ENCODE assay signal across 17 cellular contexts in genomic region chr11:90449643-90450042, GRCh38.
DNase-seq lines count a peak whose midpoint lies in the region; ATAC-seq and TF ChIP-seq lines count a peak whose summit lies in the region.
"Had no signal": no experiment of that assay in that cellular context is flagged by ENCODE, and none has a peak within 500 bp of the region (broad histone marks: within the 10 kb centered on the region; RNA-seq: fewer than 3 reads in every experiment).

No MANE protein-coding gene starts in this region.

- peaks cover 3% of the 10 kb centered on the region for H3K9me3 Mint-ChIP-seq in nephron
- H3K9me3 Mint-ChIP-seq in activated T-cell treated with anti-CD3 and anti-CD28 coated beads, Interleukin-2, amount 50 U/mL, for 72 hours: no peaks in the 10 kb centered on the region
- H3K9me3 Mint-ChIP-seq: CD4-positive, alpha-beta T cell had no signal

- H3K36me3 Mint-ChIP-seq in nephron (ENCODE audit: low read depth): no peaks in the 10 kb centered on the region
- no peaks in the 10 kb centered on the region for H3K36me3 Mint-ChIP-seq in activated T-cell treated with anti-CD3 and anti-CD28 coated beads, Interleukin-2, amount 50 U/mL, for 72 hours (ENCODE audit: insufficient read depth in 2 of 2)

- TF ChIP-seq RAD21 in SK-N-SH (IDR thresholded peaks at IDR 0.05; ENCODE audit: low read length): no peak

- CTCF ChIA-PET in SK-N-SH (lab: Yijun Ruan, JAX): no interaction called here

- H3K36me3 ChIP-seq in SK-N-SH (replicated peaks in 1 of 2; ENCODE audit: control insufficient read depth in 1 of 2, insufficient read depth in 2 of 2, low read length in 1 of 2): no peaks in the 10 kb centered on the region
- H3K36me3 ChIP-seq: HAP-1 had no signal

- H4K20me1 ChIP-seq in SK-N-SH (ENCODE audit: insufficient read depth): no peaks in the 10 kb centered on the region

- H2AFZ ChIP-seq in SK-N-SH (ENCODE audit: low read depth): no peak overlapping the region
- H2AFZ ChIP-seq: GM23248 had no signal

- peak in 1 of 2 experiments; percentile 76; a peak in 2 of 4 replicates for TF ChIP-seq EP300 in SK-N-SH (IDR thresholded peaks at IDR 0.05; ENCODE audit: borderline replicate concordance in 1 of 2, low read depth in 1 of 2, low read length in 1 of 2)

- 24% methylated on average over 2 of the region's 2 CpGs for WGBS in SK-N-SH (ENCODE audit: low lambda C conversion rate)

- no peaks in the 10 kb centered on the region for H3K9me2 ChIP-seq in SK-N-SH

- H3K27me3 ChIP-seq in SK-N-SH (ENCODE audit: insufficient read depth): no peaks in the 10 kb centered on the region

- H3K9ac ChIP-seq in SK-N-SH: no peak overlapping the region
- H3K9ac ChIP-seq: GM23248 had no signal

- no peak overlapping the region for H3K4me2 ChIP-seq in SK-N-SH

- no peaks in the 10 kb centered on the region for H3K79me2 ChIP-seq in SK-N-SH (ENCODE audit: insufficient read depth)

- H3F3A ChIP-seq in SK-N-SH (replicated peaks; ENCODE audit: insufficient read depth): no peaks in the 10 kb centered on the region

- ATAC-seq in activated T-cell treated with anti-CD3 and anti-CD28 coated beads, Interleukin-2, amount 50 U/mL, for 72 hours (replicated peaks in 1 of 2): no peak

- H3K4me3 Mint-ChIP-seq in nephron: peak overlapping the region in 1 of 3 experiments; percentile 11
- no peak overlapping the region for H3K4me3 Mint-ChIP-seq in activated T-cell treated with anti-CD3 and anti-CD28 coated beads, Interleukin-2, amount 50 U/mL, for 72 hours
- H3K4me3 Mint-ChIP-seq: CD4-positive, alpha-beta T cell had no signal

- DNase-seq in NCI-H82 (lab: John Stamatoyannopoulos, UW): peak; percentile 11
- no peak for DNase-seq in NCI-H82 treated with DMSO at 0.1 percent for 48 hours (lab: John Stamatoyannopoulos, UW; ENCODE audit: unreplicated experiment)
- peak; percentile 11 for DNase-seq in SK-N-SH
- no peak for DNase-seq in NCI-H526 (lab: John Stamatoyannopoulos, UW)
- no peak for DNase-seq in activated T-cell treated with anti-CD3 and anti-CD28 coated beads, Interleukin-2, amount 50 U/mL, for 72 hours
- DNase-seq in AML-193 (lab: John Stamatoyannopoulos, UW): no peak
- DNase-seq: 8988T; CD4-positive, alpha-beta T cell; DMS153; DMS79; GDM1; GM23248; IMR-90 had no signal

- TF ChIP-seq CTCF in SK-N-SH (IDR thresholded peaks at IDR 0.05) (no peak), nephron (IDR thresholded peaks at IDR 0.05; ENCODE audit: unreplicated experiment in 3 of 3) (no peak)

- peak overlapping the region; percentile 48 to 91 (median 66) for H3K27ac Mint-ChIP-seq in nephron
- H3K27ac Mint-ChIP-seq in activated T-cell treated with anti-CD3 and anti-CD28 coated beads, Interleukin-2, amount 50 U/mL, for 72 hours: no peak overlapping the region
- H3K27ac Mint-ChIP-seq: CD4-positive, alpha-beta T cell had no signal

- H3K4me1 Mint-ChIP-seq in nephron: peaks cover 38% of the 10 kb centered on the region
- H3K4me1 Mint-ChIP-seq in activated T-cell treated with anti-CD3 and anti-CD28 coated beads, Interleukin-2, amount 50 U/mL, for 72 hours (ENCODE audit: low read depth): peaks cover 5% of the 10 kb centered on the region

- no peaks in the 10 kb centered on the region; a peak in 1 of 4 replicates for H3K4me1 ChIP-seq in SK-N-SH (ENCODE audit: control insufficient read depth in 1 of 2, insufficient read depth in 2 of 2, low read depth in 1 of 2, low read length in 1 of 2)
- H3K4me1 ChIP-seq: HAP-1 had no signal

- H3K27ac ChIP-seq in SK-N-SH (ENCODE audit: low read depth in 2 of 2, low read length in 1 of 2): peak overlapping the region; percentile 18 to 34; a peak in 2 of 4 replicates
- H3K27ac ChIP-seq: C4-2B, GM23248, HL-60 had no signal

- no peaks in the 10 kb centered on the region for H3K9me3 ChIP-seq in SK-N-SH
- H3K9me3 ChIP-seq: HAP-1 had no signal

- no peak overlapping the region for H3K4me3 ChIP-seq in SK-N-SH (ENCODE audit: low read depth in 2 of 2, low read length in 1 of 2)
- H3K4me3 ChIP-seq: GM23248, HAP-1 had no signal

- POLR2A ChIA-PET in SK-N-SH (lab: Yijun Ruan, JAX): no interaction called here

- no peaks in the 10 kb centered on the region for H3K27me3 Mint-ChIP-seq in nephron (ENCODE audit: low read depth)
- no peaks in the 10 kb centered on the region for H3K27me3 Mint-ChIP-seq in activated T-cell treated with anti-CD3 and anti-CD28 coated beads, Interleukin-2, amount 50 U/mL, for 72 hours (ENCODE audit: low read depth)
- H3K27me3 Mint-ChIP-seq: CD4-positive, alpha-beta T cell had no signal

TF ChIP-seq in SK-N-SH, 30 proteins besides CTCF, POLR2A, EP300 and RAD21:
- TF ChIP-seq GABPA (IDR thresholded peaks at IDR 0.05; ENCODE audit: low read depth) (no peak), JUND (IDR thresholded peaks at IDR 0.05) (no peak), FOXJ3 (CRISPR knock-in tag; IDR thresholded peaks at IDR 0.05) (no peak), ELF1 (IDR thresholded peaks at IDR 0.05) (no peak), RFX5 (IDR thresholded peaks at IDR 0.05; ENCODE audit: low read length) (no peak), USF2 (IDR thresholded peaks at IDR 0.05; ENCODE audit: borderline replicate concordance, low read depth, low read length) (no peak), MAX (IDR thresholded peaks at IDR 0.05; ENCODE audit: low read depth) (no peak), IRF3 (IDR thresholded peaks at IDR 0.05; ENCODE audit: low read depth, low read length) (no peak), MXI1 (IDR thresholded peaks at IDR 0.05; ENCODE audit: low read depth, low read length) (no peak), NFIC (IDR thresholded peaks at IDR 0.05; ENCODE audit: borderline replicate concordance) (no peak), USF1 (IDR thresholded peaks at IDR 0.05; ENCODE audit: borderline replicate concordance, low read depth) (no peak)

Comparison
In these comparisons a context has a peak if more than half of its experiments do, and no peak if none do; other contexts are left out.
1. DNase-seq: peak in NCI-H82 (single experiment) and SK-N-SH (single experiment); none in NCI-H82 treated with DMSO at 0.1 percent for 48 hours (single experiment), NCI-H526 (0 of 2), activated T-cell treated with anti-CD3 and anti-CD28 coated beads, Interleukin-2, amount 50 U/mL, for 72 hours (0 of 2) and AML-193 (0 of 2).